13 cellular contexts compared by ENCODE assay signal in the genomic region with DNA sequence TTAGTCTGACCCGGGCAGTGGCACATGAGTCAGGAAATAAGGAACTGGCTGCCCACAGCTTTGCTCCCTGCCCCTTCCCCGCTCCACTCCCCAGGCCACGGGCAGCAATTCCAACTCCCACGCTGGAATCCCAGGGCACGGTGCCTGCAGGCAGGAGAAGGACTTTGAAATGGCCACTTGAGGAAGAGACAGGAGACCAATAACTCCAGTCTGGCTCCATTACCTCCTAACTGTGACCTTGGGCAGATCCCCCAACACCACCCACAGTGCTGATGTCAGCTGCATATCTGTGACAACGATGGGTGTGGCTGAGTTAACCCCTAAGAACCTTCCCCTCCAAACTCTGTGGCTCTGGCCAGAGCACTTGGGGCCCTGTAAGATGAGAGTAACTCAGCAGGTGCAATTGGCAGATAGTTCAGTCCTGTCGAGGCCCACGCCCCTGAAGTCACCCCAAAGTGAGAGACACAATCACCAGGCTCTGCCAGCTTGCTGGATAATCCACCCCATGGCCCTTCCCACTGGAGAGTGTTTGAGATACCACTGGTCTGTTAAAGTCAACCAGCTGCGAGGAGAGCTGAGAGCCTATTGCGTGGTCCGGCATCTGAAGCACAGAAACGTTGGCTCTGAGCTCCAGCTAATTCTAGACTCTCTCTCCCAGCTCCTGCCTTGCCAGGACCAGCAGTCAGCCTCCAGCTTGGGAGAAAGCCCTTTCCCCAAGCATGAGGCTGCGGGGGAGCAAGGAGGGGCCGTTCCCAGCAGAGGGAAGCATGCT.
DNase-seq lines count a peak whose midpoint lies in the region; FAIRE-seq and TF ChIP-seq lines count a peak whose summit lies in the region.
"Had no signal": no experiment of that assay in that cellular context is flagged by ENCODE, and none has a peak within 500 bp of the region (broad histone marks: within the 10 kb centered on the region; RNA-seq: fewer than 3 reads in every experiment).

No MANE protein-coding gene starts in this region.

- H3K9ac ChIP-seq in fibroblast of lung (ENCODE audit: insufficient read depth, low read length), result no peak overlapping the region

- no peak overlapping the region for H2AFZ ChIP-seq in fibroblast of lung (ENCODE audit: low read length)

- no peaks in the 10 kb centered on the region for H3K79me2 ChIP-seq in fibroblast of lung (ENCODE audit: control insufficient read depth, insufficient read depth, low read length)

- DNase-seq in SW480 (ENCODE audit: low spot score), result peak; percentile 15
- DNase-seq in fibroblast of lung (ENCODE audit: low read depth in 2 of 2), result peak; percentile 20 to 24
- DNase-seq in mucosa of gallbladder (ENCODE audit: low spot score), result peak; percentile 41
- peak; percentile 90 to 91 for DNase-seq in thyroid gland
- no peak for DNase-seq in NCI-H2171 treated with DMSO at 0.1 percent for 48 hours (lab: John Stamatoyannopoulos, UW)
- no peak for DNase-seq in activated T-cell treated with anti-CD3 and anti-CD28 coated beads, Interleukin-2, amount 50 U/mL, for 1 hour
- no peak for DNase-seq in NCI-H82 (lab: John Stamatoyannopoulos, UW)
- DNase-seq in GM19239 (ENCODE audit: insufficient read length, low spot score), result no peak
- DNase-seq: activated CD8-positive, alpha-beta memory T cell treated with anti-CD3 and anti-CD28 coated beads, Interleukin-2, amount 10 ng/mL, durations not matched to agents 7 days and 5 days; KBM-7; NCI-H2107; T1000 had no signal

- H3K4me1 ChIP-seq in fibroblast of lung (ENCODE audit: control insufficient read depth, extremely low read depth, insufficient read depth, low read length) (peaks cover 10% of the 10 kb centered on the region), thyroid gland (peaks cover 38 to 53% of the 10 kb centered on the region in 2 donors)

- H3K27me3 ChIP-seq in fibroblast of lung (ENCODE audit: control insufficient read depth, insufficient read depth, low read length), result no peaks in the 10 kb centered on the region
- H3K27me3 ChIP-seq in thyroid gland, result no peaks in the 10 kb centered on the region

- no peak overlapping the region for H3K4me2 ChIP-seq in fibroblast of lung (ENCODE audit: extremely low read depth, insufficient read depth, low read length)

- TF ChIP-seq POLR2A in thyroid gland (IDR thresholded peaks at IDR 0.05), result peak in 1 of 2 donors; percentile 53

- no peak overlapping the region for H3K4me3 ChIP-seq in fibroblast of lung (replicated peaks in 1 of 4; ENCODE audit: control extremely low read depth in 1 of 4, insufficient read depth in 1 of 4, low read depth in 3 of 4, low read length in 4 of 4)
- H3K4me3 ChIP-seq in thyroid gland (replicated peaks in 1 of 3), result no peak overlapping the region

- WGBS in thyroid gland, 2 donors, result 13 to 21% methylated on average over 11 to 12 of the region's 14 CpGs

- FAIRE-seq in GM19239 (lab: Jason Lieb, UNC), result no peak
- FAIRE-seq: H1 had no signal

- intact Hi-C loops in thyroid gland (cut with DNase I), result no loop called here

- H3K27ac ChIP-seq in fibroblast of lung (ENCODE audit: insufficient read depth, low read length) (no peak overlapping the region), thyroid gland (peak overlapping the region; percentile 67 to 85 (median 83))

- TF ChIP-seq CTCF in fibroblast of lung (conservative IDR thresholded peaks at IDR 0.05 in 1 of 2, IDR thresholded peaks at IDR 0.05 in 1 of 2; ENCODE audit: low read depth in 1 of 2, low read length in 2 of 2) (no peak), thyroid gland (IDR thresholded peaks at IDR 0.05) (no peak)

- no peaks in the 10 kb centered on the region for H4K20me1 ChIP-seq in fibroblast of lung (ENCODE audit: control insufficient read depth, extremely low read depth, insufficient read depth, low read length)

- H3K36me3 ChIP-seq in fibroblast of lung (ENCODE audit: control insufficient read depth, insufficient read depth, low read length) (peaks cover 9% of the 10 kb centered on the region), thyroid gland (peaks cover 26 to 32% of the 10 kb centered on the region in 2 donors)

- no peaks in the 10 kb centered on the region for H3K9me3 ChIP-seq in fibroblast of lung (ENCODE audit: control insufficient read depth, insufficient read depth, low read depth, low read length)
- H3K9me3 ChIP-seq in thyroid gland, result no peaks in the 10 kb centered on the region

Comparison
In these comparisons a context has a peak if more than half of its experiments do, and no peak if none do; other contexts are left out.
1. DNase-seq: peak in SW480 (single experiment), fibroblast of lung (2 of 2), mucosa of gallbladder (single experiment) and thyroid gland (2 of 2); none in NCI-H2171 treated with DMSO at 0.1 percent for 48 hours (single experiment), activated T-cell treated with anti-CD3 and anti-CD28 coated beads, Interleukin-2, amount 50 U/mL, for 1 hour (single experiment), NCI-H82 (single experiment) and GM19239 (single experiment).